Comparison of ENCODE assay signal across 1 cellular context in genomic region chr7:44573464-44574285, GRCh38.
TF ChIP-seq lines count a peak whose summit lies in the region.

A gene with protein sequence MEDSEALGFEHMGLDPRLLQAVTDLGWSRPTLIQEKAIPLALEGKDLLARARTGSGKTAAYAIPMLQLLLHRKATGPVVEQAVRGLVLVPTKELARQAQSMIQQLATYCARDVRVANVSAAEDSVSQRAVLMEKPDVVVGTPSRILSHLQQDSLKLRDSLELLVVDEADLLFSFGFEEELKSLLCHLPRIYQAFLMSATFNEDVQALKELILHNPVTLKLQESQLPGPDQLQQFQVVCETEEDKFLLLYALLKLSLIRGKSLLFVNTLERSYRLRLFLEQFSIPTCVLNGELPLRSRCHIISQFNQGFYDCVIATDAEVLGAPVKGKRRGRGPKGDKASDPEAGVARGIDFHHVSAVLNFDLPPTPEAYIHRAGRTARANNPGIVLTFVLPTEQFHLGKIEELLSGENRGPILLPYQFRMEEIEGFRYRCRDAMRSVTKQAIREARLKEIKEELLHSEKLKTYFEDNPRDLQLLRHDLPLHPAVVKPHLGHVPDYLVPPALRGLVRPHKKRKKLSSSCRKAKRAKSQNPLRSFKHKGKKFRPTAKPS (minus strand): TSS chr7:44573908. CDS start chr7:44573895, 13 bp downstream.

TF ChIP-seq in SK-N-SH treated with all-trans-retinoic acid at 6 μM for 48 hours, 23 proteins besides CTCF, POLR2A, EP300 and RAD21 (continued from another document):
- TF ChIP-seq, protein P1, sequence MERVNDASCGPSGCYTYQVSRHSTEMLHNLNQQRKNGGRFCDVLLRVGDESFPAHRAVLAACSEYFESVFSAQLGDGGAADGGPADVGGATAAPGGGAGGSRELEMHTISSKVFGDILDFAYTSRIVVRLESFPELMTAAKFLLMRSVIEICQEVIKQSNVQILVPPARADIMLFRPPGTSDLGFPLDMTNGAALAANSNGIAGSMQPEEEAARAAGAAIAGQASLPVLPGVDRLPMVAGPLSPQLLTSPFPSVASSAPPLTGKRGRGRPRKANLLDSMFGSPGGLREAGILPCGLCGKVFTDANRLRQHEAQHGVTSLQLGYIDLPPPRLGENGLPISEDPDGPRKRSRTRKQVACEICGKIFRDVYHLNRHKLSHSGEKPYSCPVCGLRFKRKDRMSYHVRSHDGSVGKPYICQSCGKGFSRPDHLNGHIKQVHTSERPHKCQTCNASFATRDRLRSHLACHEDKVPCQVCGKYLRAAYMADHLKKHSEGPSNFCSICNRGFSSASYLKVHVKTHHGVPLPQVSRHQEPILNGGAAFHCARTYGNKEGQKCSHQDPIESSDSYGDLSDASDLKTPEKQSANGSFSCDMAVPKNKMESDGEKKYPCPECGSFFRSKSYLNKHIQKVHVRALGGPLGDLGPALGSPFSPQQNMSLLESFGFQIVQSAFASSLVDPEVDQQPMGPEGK (CRISPR knock-in tag; IDR thresholded peaks at IDR 0.05; ENCODE audit: borderline replicate concordance) = no peak
